Comparison of ENCODE assay signal across 1 cellular context in genomic region chr10:71746344-71747037, GRCh38.
A peak's percentile ranks its signal among the peaks of the same experiment; 100 is the strongest.
TF ChIP-seq lines count a peak whose summit lies in the region.

No MANE protein-coding gene starts in this region.

TF ChIP-seq in K562, 482 proteins besides CTCF, POLR2A, EP300 and RAD21 (continued from another document and continues in another):
- TF ChIP-seq TFE3 (CRISPR knock-in tag; IDR thresholded peaks at IDR 0.05) = no peak
- TF ChIP-seq RFX5 (IDR thresholded peaks at IDR 0.05; ENCODE audit: low read depth, low read length) = no peak
- no peak for TF ChIP-seq ZZZ3 (IDR thresholded peaks at IDR 0.05)
- no peak for TF ChIP-seq CHAMP1 (IDR thresholded peaks at IDR 0.05)
- TF ChIP-seq ZNF212 (CRISPR knock-in tag; IDR thresholded peaks at IDR 0.05) = no peak
- TF ChIP-seq PHB (CRISPR knock-in tag; IDR thresholded peaks at IDR 0.05) = no peak
- no peak for TF ChIP-seq RBM25 (IDR thresholded peaks at IDR 0.05; ENCODE audit: low read depth, low read length, severe bottlenecking)
- TF ChIP-seq CTBP1 (IDR thresholded peaks at IDR 0.05; ENCODE audit: borderline replicate concordance) = peak; percentile 96
- peak in 1 of 2 experiments; percentile 88; a peak in 2 of 4 replicates for TF ChIP-seq RCOR1 (IDR thresholded peaks at IDR 0.05; ENCODE audit: borderline replicate concordance in 1 of 2, low read depth in 2 of 2, low read length in 2 of 2)
- no peak; the same call in 1 of the 2 replicates for TF ChIP-seq NFIC (IDR thresholded peaks at IDR 0.05)
- no peak for TF ChIP-seq CEBPB (tag; IDR thresholded peaks at IDR 0.05)
- no peak for TF ChIP-seq CREBBP (IDR thresholded peaks at IDR 0.05; ENCODE audit: low read depth, low read length)
- no peak for TF ChIP-seq STAG1 (CRISPR knock-in tag; IDR thresholded peaks at IDR 0.05; ENCODE audit: borderline replicate concordance)
- TF ChIP-seq ZNF609 (CRISPR knock-in tag; IDR thresholded peaks at IDR 0.05; ENCODE audit: borderline replicate concordance) = no peak
- TF ChIP-seq ZNF263 (CRISPR knock-in tag; IDR thresholded peaks at IDR 0.05; ENCODE audit: borderline replicate concordance) = no peak; the same call in 1 of the 2 replicates
- TF ChIP-seq ZNF184 (CRISPR knock-in tag; IDR thresholded peaks at IDR 0.05) = no peak
- TF ChIP-seq CC2D1A (IDR thresholded peaks at IDR 0.05) = no peak; the same call in 1 of the 2 replicates
- TF ChIP-seq GTF2F1 (IDR thresholded peaks at IDR 0.05; ENCODE audit: low read depth, low read length) = 0 out of 2 replicates have a peak, but pooled peaks have one; percentile 45
- TF ChIP-seq BMI1 (IDR thresholded peaks at IDR 0.05; ENCODE audit: low read length) = no peak
- TF ChIP-seq BRF2 (IDR thresholded peaks at IDR 0.05; ENCODE audit: borderline replicate concordance, insufficient read depth, insufficient read length) = no peak
- peak; percentile 40; the same call in 1 of the 2 replicates for TF ChIP-seq BRD4 (IDR thresholded peaks at IDR 0.05)
- no peak for TF ChIP-seq FOXA1 (IDR thresholded peaks at IDR 0.05; ENCODE audit: borderline replicate concordance)
- TF ChIP-seq HMG20A (CRISPR knock-in tag; conservative IDR thresholded peaks at IDR 0.05) = no peak
- no peak for TF ChIP-seq NCOA4 (IDR thresholded peaks at IDR 0.05; ENCODE audit: partially characterized antibody)
- TF ChIP-seq TCF7 (IDR thresholded peaks at IDR 0.05; ENCODE audit: borderline replicate concordance) = peak; percentile 82; the same call in 1 of the 2 replicates
- no peak for TF ChIP-seq SP2 (IDR thresholded peaks at IDR 0.05; ENCODE audit: extremely low read depth, low read depth, low read length, poor library complexity, severe bottlenecking)
- no peak; the same call in 1 of the 2 replicates for TF ChIP-seq EP400 (IDR thresholded peaks at IDR 0.05)
- TF ChIP-seq NR1H2 (CRISPR knock-in tag; IDR thresholded peaks at IDR 0.05) = no peak; the same call in 1 of the 2 replicates
- no peak for TF ChIP-seq ZNF133 (CRISPR knock-in tag; IDR thresholded peaks at IDR 0.05)
- TF ChIP-seq CHCHD3 (CRISPR knock-in tag; IDR thresholded peaks at IDR 0.05) = no peak
- no peak for TF ChIP-seq EHMT2 (IDR thresholded peaks at IDR 0.05)
- TF ChIP-seq EZH2 (IDR thresholded peaks at IDR 0.05; ENCODE audit: borderline replicate concordance, low read depth, low read length) = no peak
- peak; percentile 69; the same call in 1 of the 2 replicates for TF ChIP-seq ZEB2 (IDR thresholded peaks at IDR 0.05)
- no peak for TF ChIP-seq E2F4 (CRISPR knock-in tag; IDR thresholded peaks at IDR 0.05; ENCODE audit: low read depth)
- no peak for TF ChIP-seq COPS2 (conservative IDR thresholded peaks at IDR 0.05)
- TF ChIP-seq POLR2G (IDR thresholded peaks at IDR 0.05; ENCODE audit: low read depth, low read length) = peak; percentile 47; the same call in 1 of the 2 replicates
- no peak for TF ChIP-seq BDP1 (IDR thresholded peaks at IDR 0.05; ENCODE audit: insufficient read depth, insufficient read length)
- no peak for TF ChIP-seq CCNT2 (IDR thresholded peaks at IDR 0.05; ENCODE audit: borderline replicate concordance, extremely low read depth, insufficient read length, low read depth, low read length)
- no peak for TF ChIP-seq ZNF518B (CRISPR knock-in tag; IDR thresholded peaks at IDR 0.05)
- TF ChIP-seq TRIM28 (IDR thresholded peaks at IDR 0.05) = no peak
- no peak for TF ChIP-seq C11orf30 (IDR thresholded peaks at IDR 0.05; ENCODE audit: low read depth)
- TF ChIP-seq CBX5 (IDR thresholded peaks at IDR 0.05; ENCODE audit: borderline replicate concordance, low read depth) = 0 out of 2 replicates have a peak, but pooled peaks have one; percentile 13
- TF ChIP-seq ESRRA (IDR thresholded peaks at IDR 0.05; ENCODE audit: borderline replicate concordance, low read depth) = peak; percentile 84
- TF ChIP-seq ZNF282 (CRISPR knock-in tag; IDR thresholded peaks at IDR 0.05) = no peak
- TF ChIP-seq GATAD2B (IDR thresholded peaks at IDR 0.05; ENCODE audit: borderline replicate concordance) = no peak; the same call in 1 of the 2 replicates
- no peak for TF ChIP-seq SUPT5H (IDR thresholded peaks at IDR 0.05)
- TF ChIP-seq ZNF830 (CRISPR knock-in tag; IDR thresholded peaks at IDR 0.05) = peak; percentile 73; the same call in 1 of the 2 replicates
- TF ChIP-seq CCAR2 (IDR thresholded peaks at IDR 0.05; ENCODE audit: low read depth, low read length) = no peak
- TF ChIP-seq ZFP36 (IDR thresholded peaks at IDR 0.05; ENCODE audit: low read depth, low read length, partially characterized antibody) = no peak
- TF ChIP-seq, protein P1, sequence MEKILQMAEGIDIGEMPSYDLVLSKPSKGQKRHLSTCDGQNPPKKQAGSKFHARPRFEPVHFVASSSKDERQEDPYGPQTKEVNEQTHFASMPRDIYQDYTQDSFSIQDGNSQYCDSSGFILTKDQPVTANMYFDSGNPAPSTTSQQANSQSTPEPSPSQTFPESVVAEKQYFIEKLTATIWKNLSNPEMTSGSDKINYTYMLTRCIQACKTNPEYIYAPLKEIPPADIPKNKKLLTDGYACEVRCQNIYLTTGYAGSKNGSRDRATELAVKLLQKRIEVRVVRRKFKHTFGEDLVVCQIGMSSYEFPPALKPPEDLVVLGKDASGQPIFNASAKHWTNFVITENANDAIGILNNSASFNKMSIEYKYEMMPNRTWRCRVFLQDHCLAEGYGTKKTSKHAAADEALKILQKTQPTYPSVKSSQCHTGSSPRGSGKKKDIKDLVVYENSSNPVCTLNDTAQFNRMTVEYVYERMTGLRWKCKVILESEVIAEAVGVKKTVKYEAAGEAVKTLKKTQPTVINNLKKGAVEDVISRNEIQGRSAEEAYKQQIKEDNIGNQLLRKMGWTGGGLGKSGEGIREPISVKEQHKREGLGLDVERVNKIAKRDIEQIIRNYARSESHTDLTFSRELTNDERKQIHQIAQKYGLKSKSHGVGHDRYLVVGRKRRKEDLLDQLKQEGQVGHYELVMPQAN (IDR thresholded peaks at IDR 0.05; ENCODE audit: borderline replicate concordance) = no peak
- no peak for TF ChIP-seq ZNF277 (CRISPR knock-in tag; IDR thresholded peaks at IDR 0.05; ENCODE audit: borderline replicate concordance)
- TF ChIP-seq HMG20B (CRISPR knock-in tag; IDR thresholded peaks at IDR 0.05) = no peak
- no peak for TF ChIP-seq ZSCAN29 (IDR thresholded peaks at IDR 0.05)
- no peak for TF ChIP-seq KDM1A (IDR thresholded peaks at IDR 0.05)
- no peak for TF ChIP-seq ZNF436 (CRISPR knock-in tag; IDR thresholded peaks at IDR 0.05)
